ENCODE assay signal across 3 cellular contexts in genomic region chr12:113781415-113782198, GRCh38.
A peak's percentile ranks its signal among the peaks of the same experiment; 100 is the strongest.
TF ChIP-seq lines count a peak whose summit lies in the region.

No MANE protein-coding gene starts in this region.

TF ChIP-seq in IMR-90, 13 proteins besides CTCF, POLR2A, EP300 and RAD21:
- no peak for TF ChIP-seq MXI1 (IDR thresholded peaks at IDR 0.05; ENCODE audit: borderline replicate concordance, low read depth, low read length)
- no peak for TF ChIP-seq USF2 (IDR thresholded peaks at IDR 0.05; ENCODE audit: low read depth, low read length)
- no peak for TF ChIP-seq MAZ (IDR thresholded peaks at IDR 0.05; ENCODE audit: borderline replicate concordance, low read depth, low read length)
- TF ChIP-seq CEBPB (IDR thresholded peaks at IDR 0.05; ENCODE audit: low read depth, low read length) = peak; percentile 55; the same call in 1 of the 2 replicates
- TF ChIP-seq RFX5 (IDR thresholded peaks at IDR 0.05; ENCODE audit: low read depth, low read length) = no peak
- TF ChIP-seq RCOR1 (IDR thresholded peaks at IDR 0.05; ENCODE audit: insufficient replicate concordance, low read length) = no peak
- peak; percentile 24; the same call in 1 of the 2 replicates for TF ChIP-seq FOS (IDR thresholded peaks at IDR 0.05; ENCODE audit: low read depth, low read length)

TF ChIP-seq in K562, 482 proteins besides CTCF, POLR2A, EP300 and RAD21 (continues in another document):
- no peak for TF ChIP-seq HDAC1 (IDR thresholded peaks at IDR 0.05)
- no peak for TF ChIP-seq ZBTB7A (IDR thresholded peaks at IDR 0.05; ENCODE audit: borderline replicate concordance, control insufficient read depth, low read depth, low read length)
- no peak for TF ChIP-seq OTX1 (CRISPR knock-in tag; IDR thresholded peaks at IDR 0.05)
- TF ChIP-seq ZNF280B (CRISPR knock-in tag; IDR thresholded peaks at IDR 0.05) = no peak
- TF ChIP-seq NBN (IDR thresholded peaks at IDR 0.05; ENCODE audit: low read depth) = no peak
- TF ChIP-seq RBFOX2 (IDR thresholded peaks at IDR 0.05; ENCODE audit: low read depth, low read length) = no peak
- no peak for TF ChIP-seq HMBOX1 (IDR thresholded peaks at IDR 0.05)
- no peak for TF ChIP-seq GATA2 (CRISPR knock-in tag; IDR thresholded peaks at IDR 0.05)
- 0 out of 2 replicates have a peak, but pooled peaks have one; percentile 14 for TF ChIP-seq GABPA (tag; conservative IDR thresholded peaks at IDR 0.05; ENCODE audit: low read depth)
- TF ChIP-seq NR2C1 (IDR thresholded peaks at IDR 0.05) = no peak
- 0 out of 2 replicates have a peak, but pooled peaks have one; percentile 39 for TF ChIP-seq NR2C1 (tag; IDR thresholded peaks at IDR 0.05)
- TF ChIP-seq ZNF277 (CRISPR knock-in tag; IDR thresholded peaks at IDR 0.05; ENCODE audit: borderline replicate concordance) = no peak
- TF ChIP-seq ZNF121 (CRISPR knock-in tag; conservative IDR thresholded peaks at IDR 0.05) = no peak
- no peak for TF ChIP-seq TEAD2 (tag; IDR thresholded peaks at IDR 0.05)
- TF ChIP-seq ZNF609 (CRISPR knock-in tag; IDR thresholded peaks at IDR 0.05; ENCODE audit: borderline replicate concordance) = no peak
- TF ChIP-seq PCBP1 (IDR thresholded peaks at IDR 0.05; ENCODE audit: low read depth, low read length, poor library complexity, severe bottlenecking) = no peak
- TF ChIP-seq BRF2 (IDR thresholded peaks at IDR 0.05; ENCODE audit: borderline replicate concordance, insufficient read depth, insufficient read length) = no peak
- no peak for TF ChIP-seq RFX7 (CRISPR knock-in tag; IDR thresholded peaks at IDR 0.05)
- no peak for TF ChIP-seq KAT8 (IDR thresholded peaks at IDR 0.05; ENCODE audit: low read depth)
- 0 out of 2 replicates have a peak, but pooled peaks have one; percentile 9 for TF ChIP-seq EHMT2 (IDR thresholded peaks at IDR 0.05)

TF ChIP-seq in HepG2, 621 proteins besides CTCF, POLR2A, EP300 and RAD21 (continues in another document):
- TF ChIP-seq IKZF5 (CRISPR knock-in tag; IDR thresholded peaks at IDR 0.05) = 0 out of 2 replicates have a peak, but pooled peaks have one; percentile 21
- peak; percentile 73 for TF ChIP-seq KAT8 (CRISPR knock-in tag; IDR thresholded peaks at IDR 0.05)
- 0 out of 2 replicates have a peak, but pooled peaks have one; percentile 59 for TF ChIP-seq KAT7 (CRISPR knock-in tag; IDR thresholded peaks at IDR 0.05; ENCODE audit: borderline replicate concordance)
- peak; percentile 42 for TF ChIP-seq ZMYM3 (CRISPR knock-in tag; IDR thresholded peaks at IDR 0.05)
- TF ChIP-seq ZNF781 (CRISPR knock-in tag; IDR thresholded peaks at IDR 0.05; ENCODE audit: borderline replicate concordance, not compliant biosample characterization) = peak; percentile 25
- peak; percentile 67; the same call in 1 of the 2 replicates for TF ChIP-seq CEBPB (IDR thresholded peaks at IDR 0.05; ENCODE audit: borderline replicate concordance, low read depth, low read length)
- peak; percentile 74 for TF ChIP-seq GABPB1 (CRISPR knock-in tag; IDR thresholded peaks at IDR 0.05)
- TF ChIP-seq MAX (IDR thresholded peaks at IDR 0.05) = peak; percentile 41; the same call in 1 of the 2 replicates
- TF ChIP-seq YEATS4 (CRISPR knock-in tag; IDR thresholded peaks at IDR 0.05; ENCODE audit: borderline replicate concordance) = 0 out of 2 replicates have a peak, but pooled peaks have one; percentile 24
- TF ChIP-seq TAF1 (CRISPR knock-in tag; IDR thresholded peaks at IDR 0.05) = peak; percentile 43; the same call in 1 of the 2 replicates
- peak; percentile 51 for TF ChIP-seq SALL1 (CRISPR knock-in tag; IDR thresholded peaks at IDR 0.05)
- TF ChIP-seq NFE2L1 (CRISPR knock-in tag; IDR thresholded peaks at IDR 0.05; ENCODE audit: borderline replicate concordance) = no peak
- TF ChIP-seq MEIS2 (CRISPR knock-in tag; IDR thresholded peaks at IDR 0.05) = no peak
- TF ChIP-seq POGZ (CRISPR knock-in tag; IDR thresholded peaks at IDR 0.05) = peak; percentile 39; the same call in 1 of the 2 replicates
- no peak for TF ChIP-seq ZNF33A (CRISPR knock-in tag; IDR thresholded peaks at IDR 0.05; ENCODE audit: borderline replicate concordance)
- TF ChIP-seq SKI (IDR thresholded peaks at IDR 0.05; ENCODE audit: partially characterized antibody) = peak; percentile 19
- TF ChIP-seq ZNF549 (CRISPR knock-in tag; IDR thresholded peaks at IDR 0.05) = no peak
- no peak for TF ChIP-seq ZNF720 (CRISPR knock-in tag; IDR thresholded peaks at IDR 0.05)
- TF ChIP-seq ZNF644 (CRISPR knock-in tag; IDR thresholded peaks at IDR 0.05; ENCODE audit: low read depth) = peak; percentile 85
- TF ChIP-seq ZSCAN31 (CRISPR knock-in tag; IDR thresholded peaks at IDR 0.05; ENCODE audit: low read depth) = peak; percentile 39; the same call in 1 of the 2 replicates
- no peak for TF ChIP-seq MTA1 (CRISPR knock-in tag; IDR thresholded peaks at IDR 0.05; ENCODE audit: borderline replicate concordance)
- peak; percentile 23; the same call in 1 of the 2 replicates for TF ChIP-seq GABPA (IDR thresholded peaks at IDR 0.05; ENCODE audit: low read depth, low read length)
- peak; percentile 76 for TF ChIP-seq GABPA (CRISPR knock-in tag; IDR thresholded peaks at IDR 0.05; ENCODE audit: low read depth)
- peak; percentile 47; the same call in 1 of the 2 replicates for TF ChIP-seq FOXA3 (CRISPR knock-in tag; IDR thresholded peaks at IDR 0.05)
- no peak for TF ChIP-seq HOXA5 (CRISPR knock-in tag; IDR thresholded peaks at IDR 0.05)
- peak; percentile 51 for TF ChIP-seq THAP11 (CRISPR knock-in tag; IDR thresholded peaks at IDR 0.05)
- no peak for TF ChIP-seq PHF5A (CRISPR knock-in tag; IDR thresholded peaks at IDR 0.05; ENCODE audit: low read depth, unreplicated experiment)
- no peak for TF ChIP-seq ZNF142 (CRISPR knock-in tag; IDR thresholded peaks at IDR 0.05)
- peak; percentile 76 for TF ChIP-seq FOSL2 (CRISPR knock-in tag; IDR thresholded peaks at IDR 0.05)
- TF ChIP-seq SRF (IDR thresholded peaks at IDR 0.05; ENCODE audit: low read depth, low read length) = 0 out of 2 replicates have a peak, but pooled peaks have one; percentile 40
- 0 out of 2 replicates have a peak, but pooled peaks have one; percentile 46 for TF ChIP-seq ZMYM4 (CRISPR knock-in tag; IDR thresholded peaks at IDR 0.05)
- TF ChIP-seq ZNF691 (CRISPR knock-in tag; IDR thresholded peaks at IDR 0.05; ENCODE audit: borderline replicate concordance, low read depth) = 0 out of 2 replicates have a peak, but pooled peaks have one; percentile 31
- TF ChIP-seq DMAP1 (CRISPR knock-in tag; IDR thresholded peaks at IDR 0.05) = peak; percentile 51; the same call in 1 of the 2 replicates
- no peak for TF ChIP-seq RFX5 (IDR thresholded peaks at IDR 0.05; ENCODE audit: low read depth, low read length)
- TF ChIP-seq EZH2 (conservative IDR thresholded peaks at IDR 0.05; ENCODE audit: low read depth, low read length) = no peak
- TF ChIP-seq ZNF556 (CRISPR knock-in tag; IDR thresholded peaks at IDR 0.05; ENCODE audit: borderline replicate concordance) = peak; percentile 28; the same call in 1 of the 2 replicates
- no peak for TF ChIP-seq TFDP2 (CRISPR knock-in tag; IDR thresholded peaks at IDR 0.05)
- TF ChIP-seq ZNF709 (CRISPR knock-in tag; IDR thresholded peaks at IDR 0.05) = 0 out of 2 replicates have a peak, but pooled peaks have one; percentile 45
- TF ChIP-seq SP2 (CRISPR knock-in tag; IDR thresholded peaks at IDR 0.05) = no peak
- TF ChIP-seq ZNF850 (CRISPR knock-in tag; conservative IDR thresholded peaks at IDR 0.05) = no peak
- TF ChIP-seq BCL3 (CRISPR knock-in tag; IDR thresholded peaks at IDR 0.05) = peak; percentile 45; the same call in 1 of the 2 replicates
- 0 out of 2 replicates have a peak, but pooled peaks have one; percentile 38 for TF ChIP-seq FOXO1 (CRISPR knock-in tag; IDR thresholded peaks at IDR 0.05)
- TF ChIP-seq NR2F6 (IDR thresholded peaks at IDR 0.05) = peak; percentile 49
- 0 out of 2 replicates have a peak, but pooled peaks have one; percentile 17 for TF ChIP-seq NR2F6 (CRISPR knock-in tag; IDR thresholded peaks at IDR 0.05)
- TF ChIP-seq ZNF530 (CRISPR knock-in tag; IDR thresholded peaks at IDR 0.05; ENCODE audit: low read depth) = no peak
- peak; percentile 29 for TF ChIP-seq TEAD3 (CRISPR knock-in tag; optimal IDR thresholded peaks at IDR 0.05; ENCODE audit: borderline replicate concordance)
- TF ChIP-seq ZNF563 (CRISPR knock-in tag; IDR thresholded peaks at IDR 0.05) = 0 out of 2 replicates have a peak, but pooled peaks have one; percentile 26
- peak; percentile 42; the same call in 1 of the 2 replicates for TF ChIP-seq FOXP1 (IDR thresholded peaks at IDR 0.05)
- peak; percentile 77 for TF ChIP-seq FOXP1 (CRISPR knock-in tag; IDR thresholded peaks at IDR 0.05)
- peak; percentile 40; the same call in 1 of the 2 replicates for TF ChIP-seq FOXK1 (CRISPR knock-in tag; IDR thresholded peaks at IDR 0.05; ENCODE audit: borderline replicate concordance, low read depth)
- peak; percentile 43; the same call in 1 of the 2 replicates for TF ChIP-seq POLR2G (IDR thresholded peaks at IDR 0.05; ENCODE audit: low read depth, low read length)
- TF ChIP-seq TFAP4 (IDR thresholded peaks at IDR 0.05; ENCODE audit: borderline replicate concordance, low read depth) = peak; percentile 30; the same call in 1 of the 2 replicates
